10 cellular contexts compared by ENCODE assay signal in genomic region chr17:65627892-65628622, GRCh38.
DNase-seq lines count a peak whose midpoint lies in the region; ATAC-seq, FAIRE-seq and TF ChIP-seq lines count a peak whose summit lies in the region.
"Had no signal": no experiment of that assay in that cellular context is flagged by ENCODE, and none has a peak within 500 bp of the region (broad histone marks: within the 10 kb centered on the region; RNA-seq: fewer than 3 reads in every experiment).

No MANE protein-coding gene starts in this region.

- H3K23ac ChIP-seq in H1 (ENCODE audit: insufficient read length), result no peak overlapping the region

- no peak overlapping the region for H2BK12ac ChIP-seq in H1 (ENCODE audit: low read depth, low read length)

- H2AFZ ChIP-seq in H1 (ENCODE audit: low read length), result 0 out of 2 replicates have a peak overlapping the region, but pooled peaks have one; percentile 2

- H4K8ac ChIP-seq in H1 (ENCODE audit: extremely low read depth, insufficient read depth, low read length), result no peak overlapping the region

- no peak overlapping the region for H3K14ac ChIP-seq in H1 (ENCODE audit: insufficient read length)

- no peak for FAIRE-seq in H1 (lab: Jason Lieb, UNC)
- FAIRE-seq: GM12891 had no signal

- H3K9ac ChIP-seq in H1 (replicated peaks in 1 of 4; ENCODE audit: extremely low read depth in 1 of 4, low read depth in 3 of 4, low read length in 3 of 4), result no peak overlapping the region
- no peak overlapping the region for H3K9ac ChIP-seq in rectal smooth muscle tissue (ENCODE audit: low read length)

- no peak overlapping the region for H2BK15ac ChIP-seq in H1 (ENCODE audit: low read length)

- H3K23me2 ChIP-seq in H1 (ENCODE audit: low read depth, low read length), result no peaks in the 10 kb centered on the region

- H4K91ac ChIP-seq in H1 (replicated peaks; ENCODE audit: insufficient read length, low read length), result no peak overlapping the region

- no peak for TF ChIP-seq EP300 in H1 (IDR thresholded peaks at IDR 0.05; ENCODE audit: borderline replicate concordance in 1 of 2, low read depth in 2 of 2, low read length in 2 of 2)

- POLR2A ChIA-PET in H1 (lab: Charles Lee; ENCODE audit: partially characterized antibody), result interaction anchor here (1.7 kb wide), 1 partner anchor 13 kb away, joined by 6 read pairs; no protein-coding TSS in a partner anchor

- no peak overlapping the region for H3K4me2 ChIP-seq in H1 (ENCODE audit: insufficient read depth in 1 of 2, low read depth in 2 of 2, low read length in 2 of 2)

- H3K36me3 ChIP-seq in H1 (ENCODE audit: control insufficient read depth in 2 of 4, insufficient read depth in 4 of 4, low read length in 3 of 4) (no peaks in the 10 kb centered on the region), rectal smooth muscle tissue (ENCODE audit: control insufficient read depth, insufficient read depth, low read length) (no peaks in the 10 kb centered on the region)

- H4K20me1 ChIP-seq in H1 (replicated peaks in 1 of 2; ENCODE audit: control insufficient read depth in 1 of 2, insufficient read depth in 2 of 2, low read length in 2 of 2), result no peaks in the 10 kb centered on the region

- H3K79me1 ChIP-seq in H1 (ENCODE audit: low read depth, low read length), result no peaks in the 10 kb centered on the region

- H3K4ac ChIP-seq in H1 (replicated peaks; ENCODE audit: insufficient read length, low read depth, low read length), result no peak overlapping the region

- H2BK120ac ChIP-seq in H1 (replicated peaks; ENCODE audit: low read depth, low read length), result no peak overlapping the region

- WGBS in H1 (ENCODE audit: extremely low coverage in 1 of 2, insufficient coverage in 1 of 2, insufficient read length in 1 of 2, insufficient replicate concordance in 2 of 2, low coverage in 1 of 2, low lambda C conversion rate in 2 of 2, missing lambda C conversion rate in 1 of 2), 2 experiments, result 87% methylated on average over 16 of the region's 16 CpGs; no CpG with 5 or more reads in 1 of the 2 experiments

- H2BK20ac ChIP-seq in H1 (ENCODE audit: low read length), result no peak overlapping the region; the same call in 1 of the 2 replicates

- no peak overlapping the region for H2AK5ac ChIP-seq in H1 (ENCODE audit: low read depth, low read length)

- H3K56ac ChIP-seq in H1 (replicated peaks; ENCODE audit: insufficient read length, low read depth, low read length), result no peak overlapping the region

- H3K9me3 ChIP-seq in H1 (ENCODE audit: insufficient read depth in 2 of 2, low read depth in 1 of 2, low read length in 1 of 2), result no peaks in the 10 kb centered on the region

- TF ChIP-seq CTCF in H1 (IDR thresholded peaks at IDR 0.05; ENCODE audit: control extremely low read depth in 1 of 3, insufficient read depth in 1 of 3, low read depth in 1 of 3, low read length in 3 of 3), result no peak

- H3K27ac ChIP-seq in H1 (ENCODE audit: low read depth, low read length), result no peak overlapping the region
- H3K27ac ChIP-seq in rectal smooth muscle tissue (ENCODE audit: low read depth, low read length), result peak overlapping the region; percentile 32

- TF ChIP-seq RAD21 in H1 (IDR thresholded peaks at IDR 0.05 in 1 of 2, conservative IDR thresholded peaks at IDR 0.05 in 1 of 2; ENCODE audit: low read depth in 2 of 2, low read length in 2 of 2), result no peak

- CTCF ChIA-PET in H1 (lab: Charles Lee; ENCODE audit: partially characterized antibody), result interaction anchor here (1.3 kb wide), 2 partner anchors 8 to 71 kb away, joined by 3 read pairs; no protein-coding TSS in a partner anchor

- H4K5ac ChIP-seq in H1 (ENCODE audit: insufficient read length, low read depth, low read length), result no peak overlapping the region

- no peak overlapping the region for H3K4me3 ChIP-seq in H1 (ENCODE audit: extremely low read depth in 1 of 4, insufficient read depth in 2 of 4, low read depth in 3 of 4, low read length in 4 of 4)
- H3K4me3 ChIP-seq in rectal smooth muscle tissue (ENCODE audit: low read length), result no peak overlapping the region

- DNase-seq in GM04503 (ENCODE audit: low read depth), result peak; percentile 29
- DNase-seq in NCI-H510A treated with DMSO at 0.1 percent for 48 hours (lab: John Stamatoyannopoulos, UW), result peak; percentile 77
- DNase-seq in H1 (ENCODE audit: low read depth in 1 of 2, low spot score in 2 of 2), result no peak
- DNase-seq in Kasumi-1 (lab: John Stamatoyannopoulos, UW), result no peak
- no peak for DNase-seq in GM03348 (ENCODE audit: low spot score)
- no peak for DNase-seq in midbrain (lab: John Stamatoyannopoulos, UW)
- DNase-seq: activated T-cell treated with anti-CD3 and anti-CD28 coated beads for 4 hours had no signal

- no peak overlapping the region for H3K18ac ChIP-seq in H1 (ENCODE audit: extremely low read depth, low read length)

- H3K79me2 ChIP-seq in H1 (ENCODE audit: control insufficient read depth in 1 of 2, insufficient read depth in 2 of 2, low read length in 2 of 2), result no peaks in the 10 kb centered on the region

- H2BK5ac ChIP-seq in H1 (ENCODE audit: low read depth, low read length), result no peak overlapping the region

- H3K4me1 ChIP-seq in H1 (replicated peaks in 1 of 4; ENCODE audit: control insufficient read depth in 3 of 4, insufficient read depth in 4 of 4, low read length in 3 of 4), result peaks cover 0 to 7% (median 2%) of the 10 kb centered on the region in 4 experiments; a peak in 3 of 7 replicates
- peaks cover 5% of the 10 kb centered on the region for H3K4me1 ChIP-seq in rectal smooth muscle tissue (ENCODE audit: control insufficient read depth, insufficient read depth, low read length)

- TF ChIP-seq POLR2A in H1 (IDR thresholded peaks at IDR 0.05; ENCODE audit: control extremely low read depth in 1 of 2, low read depth in 2 of 2, low read length in 2 of 2), result no peak

- ATAC-seq in HG02885 (IDR thresholded peaks at IDR 0.05; ENCODE audit: poor library complexity, unreplicated experiment), result no peak

- no peaks in the 10 kb centered on the region for H3K27me3 ChIP-seq in H1 (replicated peaks in 1 of 4; ENCODE audit: control insufficient read depth in 3 of 4, extremely low read depth in 1 of 4, insufficient read depth in 3 of 4, low read length in 3 of 4)
- no peaks in the 10 kb centered on the region for H3K27me3 ChIP-seq in rectal smooth muscle tissue (ENCODE audit: control insufficient read depth, insufficient read depth, low read length)

TF ChIP-seq in H1, 55 proteins besides CTCF, POLR2A, EP300 and RAD21:
- TF ChIP-seq SAP30 (IDR thresholded peaks at IDR 0.05; ENCODE audit: insufficient read depth, insufficient replicate concordance, low read length), result no peak
- no peak for TF ChIP-seq MAX (IDR thresholded peaks at IDR 0.05)

Comparison
In these comparisons a context has a peak if more than half of its experiments do, and no peak if none do; other contexts are left out.
1. DNase-seq: peak in GM04503 (single experiment) and NCI-H510A treated with DMSO at 0.1 percent for 48 hours (single experiment); none in H1 (0 of 2), Kasumi-1 (0 of 2), GM03348 (single experiment) and midbrain (single experiment).